21 cellular contexts compared by ENCODE assay signal in genomic region chr16:74225278-74225677, GRCh38.
"Had no signal": no experiment of that assay in that cellular context is flagged by ENCODE, and none has a peak within 500 bp of the region (broad histone marks: within the 10 kb centered on the region; RNA-seq: fewer than 3 reads in every experiment).

No MANE protein-coding gene starts in this region.

- H3K9me3 Mint-ChIP-seq: dendritic cell treated with granulocyte-macrophage colony-stimulating factor and Interleukin-4, amounts not matched to agents 40 ng/mL and 50 ng/mL, for 4 days; effector memory CD8-positive, alpha-beta T cell; naive thymus-derived CD4-positive, alpha-beta T cell; neural crest cell; type B pancreatic cell had no signal

- H3K4me1 ChIP-seq: thyroid gland had no signal

- H3K4me3 ChIP-seq: heart left ventricle, lung, right atrium auricular region, smooth muscle cell, suprapubic skin, thyroid gland had no signal

- H3K4me3 Mint-ChIP-seq: dendritic cell treated with granulocyte-macrophage colony-stimulating factor and Interleukin-4, amounts not matched to agents 40 ng/mL and 50 ng/mL, for 4 days; effector memory CD8-positive, alpha-beta T cell; naive thymus-derived CD4-positive, alpha-beta T cell; neural crest cell; type B pancreatic cell had no signal

- H3K27me3 ChIP-seq: right atrium auricular region, suprapubic skin, thyroid gland had no signal

- H3K9me3 ChIP-seq: heart left ventricle, right atrium auricular region, suprapubic skin, thyroid gland had no signal

- H3K27ac ChIP-seq: epithelial cell of prostate, heart left ventricle, right atrium auricular region, suprapubic skin, thyroid gland had no signal

- H3K36me3 ChIP-seq: heart left ventricle, right atrium auricular region, suprapubic skin, thyroid gland had no signal

- H3K4me2 ChIP-seq: smooth muscle cell had no signal

- DNase-seq: effector memory CD8-positive, alpha-beta T cell; heart left ventricle; hippocampal formation; left colon; left ventricle myocardium superior; mesenchymal stem cell; midbrain; naive thymus-derived CD4-positive, alpha-beta T cell; stimulated activated CD4-positive, alpha-beta T cell treated with anti-CD3 and anti-CD28 coated beads, Interleukin-2, amount 100 ng/mL, for 48 hours; stimulated activated naive CD8-positive, alpha-beta T cell treated with anti-CD3 and anti-CD28 coated beads, Interleukin-15, Interleukin-2, amounts not matched to agents 100 U/mL and 50 U/mL, for 24 hours; thyroid gland had no signal

- FAIRE-seq: colon, urothelium cell line had no signal

- H3K27me3 Mint-ChIP-seq: dendritic cell treated with granulocyte-macrophage colony-stimulating factor and Interleukin-4, amounts not matched to agents 40 ng/mL and 50 ng/mL, for 4 days had no signal

- H3K27ac Mint-ChIP-seq: dendritic cell treated with granulocyte-macrophage colony-stimulating factor and Interleukin-4, amounts not matched to agents 40 ng/mL and 50 ng/mL, for 4 days; effector memory CD8-positive, alpha-beta T cell; naive thymus-derived CD4-positive, alpha-beta T cell; type B pancreatic cell had no signal

- H3K36me3 Mint-ChIP-seq: type B pancreatic cell had no signal

- ATAC-seq: effector memory CD8-positive, alpha-beta T cell; heart left ventricle; left colon; left ventricle myocardium superior; naive thymus-derived CD4-positive, alpha-beta T cell; stimulated activated naive CD8-positive, alpha-beta T cell treated with anti-CD3 and anti-CD28 coated beads, Interleukin-15, Interleukin-2, amounts not matched to agents 100 U/mL and 50 U/mL, for 24 hours had no signal
